ENCODE assay signal across 21 cellular contexts in the genomic region with DNA sequence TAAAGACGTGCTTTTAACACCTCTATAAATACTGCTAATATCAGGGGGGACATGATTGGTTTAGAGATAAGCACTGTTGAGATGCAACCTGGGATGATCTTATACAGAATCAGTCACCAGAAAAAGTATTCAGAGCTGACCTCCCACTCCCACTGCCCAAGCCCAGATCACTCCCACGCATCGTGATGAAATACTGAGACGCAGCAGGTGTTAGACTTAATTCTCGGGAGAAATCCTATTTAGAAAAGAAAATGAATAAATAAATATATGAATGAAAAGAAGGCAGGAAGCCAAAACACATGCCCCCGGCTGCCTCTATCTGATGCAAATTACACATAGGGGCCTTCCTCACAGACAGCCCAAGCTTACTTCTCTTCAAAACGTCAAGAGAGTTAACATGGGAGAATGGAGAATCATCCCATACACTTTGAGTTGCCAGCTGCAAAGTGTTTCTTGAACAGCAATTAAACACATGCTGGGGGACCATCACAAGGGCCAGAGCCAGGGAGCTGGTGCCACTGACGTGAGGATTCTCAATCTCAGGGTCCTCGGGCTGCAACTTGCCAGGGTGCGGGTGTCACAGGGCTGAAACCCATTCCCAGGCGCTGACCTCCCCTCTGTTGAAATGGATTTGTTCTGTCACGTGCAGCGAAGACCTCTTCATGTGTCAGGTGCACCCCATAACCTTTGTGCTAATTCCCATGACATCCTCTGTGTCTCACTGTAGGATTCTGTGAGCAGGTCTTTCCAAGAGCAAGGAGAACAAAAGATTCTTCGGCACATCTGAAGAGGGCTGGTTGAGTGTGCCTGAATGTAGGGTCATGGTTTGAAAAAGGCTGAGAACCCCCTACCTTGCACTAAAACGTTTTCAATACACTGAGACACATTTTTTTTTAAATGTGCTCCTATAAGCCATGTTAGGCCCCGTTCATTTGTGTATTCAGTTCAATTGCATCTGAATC.
"Had no signal": no experiment of that assay in that cellular context is flagged by ENCODE, and none has a peak within 500 bp of the region (broad histone marks: within the 10 kb centered on the region; RNA-seq: fewer than 3 reads in every experiment).

No MANE protein-coding gene starts in this region.

- H3K27ac ChIP-seq: breast epithelium, heart left ventricle, right lobe of liver, thoracic aorta, uterus had no signal

- ATAC-seq: effector memory CD8-positive, alpha-beta T cell; heart left ventricle; left ventricle myocardium superior; right lobe of liver had no signal

- H3K4me1 ChIP-seq: breast epithelium, heart left ventricle, right lobe of liver, uterus had no signal

- H3K9me3 ChIP-seq: breast epithelium, right lobe of liver, thoracic aorta had no signal

- H3K27me3 ChIP-seq: breast epithelium, uterus had no signal

- H3K36me3 ChIP-seq: breast epithelium, heart left ventricle, right lobe of liver, thoracic aorta, uterus had no signal

- H3K4me3 ChIP-seq: breast epithelium, heart left ventricle, right lobe of liver, thoracic aorta, uterus had no signal

- FAIRE-seq: colon, endothelial cell of umbilical vein had no signal

- DNase-seq: activated CD4-positive, alpha-beta memory T cell treated with anti-CD3 and anti-CD28 coated beads, Interleukin-2, amount 10 ng/mL, durations not matched to agents 7 days and 5 days; activated CD4-positive, alpha-beta T cell treated with anti-CD3 and anti-CD28 coated beads for 1 hour; activated CD4-positive, alpha-beta T cell treated with anti-CD3 and anti-CD28 coated beads, Interleukin-2, amount 10 ng/mL, durations not matched to agents 7 days and 5 days; activated CD8-positive, alpha-beta memory T cell treated with anti-CD3 and anti-CD28 coated beads, Interleukin-2, amount 50 U/mL, for 48 hours; activated gamma-delta T cell; activated naive CD4-positive, alpha-beta T cell treated with anti-CD3 and anti-CD28 coated beads, Interleukin-2, amount 10 ng/mL, durations not matched to agents 7 days and 5 days; activated T-cell treated with anti-CD3 and anti-CD28 coated beads, Interleukin-2, amount 50 U/mL, for 24 hours; amniotic stem cell; dermis blood vessel endothelial cell; effector memory CD8-positive, alpha-beta T cell; heart left ventricle; islet precursor cell; left ventricle myocardium superior; right lobe of liver; stimulated activated CD4-positive, alpha-beta T cell treated with anti-CD3 and anti-CD28 coated beads, Interleukin-2, amount 100 ng/mL, for 48 hours; T-helper 2 cell; uterus had no signal
